8 cellular contexts compared by ENCODE assay signal in genomic region chr9:114349713-114350480, GRCh38. TPM values are rescaled to one million over a fixed set of nuclear protein-coding genes. Genes with fewer than 3 reads are reported as not detected.
DNase-seq lines count a peak whose midpoint lies in the region; ATAC-seq and TF ChIP-seq lines count a peak whose summit lies in the region.

No MANE protein-coding gene starts in this region.

- H3K56ac ChIP-seq in IMR-90 (ENCODE audit: extremely low read depth, insufficient read depth, low read length), result no peak overlapping the region; the same call in 1 of the 2 replicates

- H2BK120ac ChIP-seq in IMR-90 (ENCODE audit: low read depth, low read length), result peak overlapping the region; percentile 91

- peak overlapping the region; percentile 87 to 91 (median 88) for H3K27ac Mint-ChIP-seq in CD4-positive, CD25-positive, alpha-beta regulatory T cell
- peak overlapping the region; percentile 91 for H3K27ac Mint-ChIP-seq in central memory CD8-positive, alpha-beta T cell (ENCODE audit: low read depth)

- no peak overlapping the region for H4K5ac ChIP-seq in IMR-90 (ENCODE audit: low read depth, low read length)

- CTCF ChIA-PET in IMR-90 (lab: Yijun Ruan, JAX), result no interaction called here

- H4K91ac ChIP-seq in IMR-90 (ENCODE audit: insufficient read depth, low read depth, low read length), result peak overlapping the region; percentile 88

- H3K27me3 Mint-ChIP-seq in CD4-positive, CD25-positive, alpha-beta regulatory T cell, result no peaks in the 10 kb centered on the region
- H3K27me3 Mint-ChIP-seq in central memory CD8-positive, alpha-beta T cell, result no peaks in the 10 kb centered on the region

- WGBS in IMR-90 (ENCODE audit: extremely low coverage in 2 of 2, insufficient read length in 1 of 2), 2 experiments, result 94% methylated on average over 3 of the region's 10 CpGs; no CpG with 5 or more reads in 1 of the 2 experiments

- no peaks in the 10 kb centered on the region for H3K9me3 ChIP-seq in CD4-positive, CD25-positive, alpha-beta regulatory T cell (ENCODE audit: control insufficient read depth in 2 of 2, low read length in 2 of 2)
- no peaks in the 10 kb centered on the region for H3K9me3 ChIP-seq in IMR-90 (ENCODE audit: control insufficient read depth, insufficient read depth, low read length)
- no peaks in the 10 kb centered on the region for H3K9me3 ChIP-seq in osteoblast (ENCODE audit: low read depth, low read length)

- H3K4me2 ChIP-seq in IMR-90 (ENCODE audit: low read depth, low read length) (no peak overlapping the region), osteoblast (ENCODE audit: insufficient read depth, low read length) (no peak overlapping the region)

- peaks cover 18% of the 10 kb centered on the region for H3K9me1 ChIP-seq in IMR-90 (ENCODE audit: insufficient read depth, low read length)

- H3K23ac ChIP-seq in IMR-90 (ENCODE audit: low read depth, low read length), result peak overlapping the region; percentile 77

- H3K36me3 ChIP-seq in CD4-positive, CD25-positive, alpha-beta regulatory T cell (ENCODE audit: control insufficient read depth, insufficient read depth, low read length), result peaks cover 90% of the 10 kb centered on the region
- peaks cover 47% of the 10 kb centered on the region for H3K36me3 ChIP-seq in IMR-90 (ENCODE audit: control insufficient read depth, insufficient read depth, low read length)
- peaks cover 46% of the 10 kb centered on the region for H3K36me3 ChIP-seq in osteoblast (ENCODE audit: insufficient read depth, low read length)

- H2BK15ac ChIP-seq in IMR-90 (ENCODE audit: low read depth, low read length), result peak overlapping the region; percentile 68; the same call in 2 of the 3 replicates

- H3K9ac ChIP-seq in IMR-90 (ENCODE audit: low read depth, low read length), result no peak overlapping the region

- peaks cover 41% of the 10 kb centered on the region for H3K36me3 Mint-ChIP-seq in CD4-positive, CD25-positive, alpha-beta regulatory T cell
- peaks cover 91% of the 10 kb centered on the region for H3K36me3 Mint-ChIP-seq in central memory CD8-positive, alpha-beta T cell (ENCODE audit: insufficient read depth)

- peak overlapping the region; percentile 39 for H2BK5ac ChIP-seq in IMR-90 (ENCODE audit: low read depth, low read length, poor library complexity, severe bottlenecking)

- peak overlapping the region; percentile 94 for H2BK20ac ChIP-seq in IMR-90 (ENCODE audit: low read depth, low read length)

- dilution Hi-C loops in IMR-90 (cut with HindIII; ENCODE audit: low sequenced_read_pairs, unreplicated experiment), result no loop called here

- TF ChIP-seq RAD21 in IMR-90 (IDR thresholded peaks at IDR 0.05; ENCODE audit: low read length), result no peak

- in situ Hi-C loops in IMR-90 (cut with MboI; ENCODE audit: low sequenced_read_pairs), result no loop called here

- H3K27ac ChIP-seq in CD4-positive, CD25-positive, alpha-beta regulatory T cell (ENCODE audit: insufficient read depth, low read length, poor library complexity, severe bottlenecking), result peak overlapping the region; percentile 67
- peak overlapping the region; percentile 45; the same call in 1 of the 2 replicates for H3K27ac ChIP-seq in IMR-90 (ENCODE audit: insufficient read depth, low read length)
- H3K27ac ChIP-seq in osteoblast (ENCODE audit: low read depth, low read length), result peak overlapping the region; percentile 33

- peak overlapping the region; percentile 80 for H3K14ac ChIP-seq in IMR-90 (replicated peaks; ENCODE audit: low read depth, low read length)

- no peak for TF ChIP-seq POLR2A in IMR-90 (IDR thresholded peaks at IDR 0.05; ENCODE audit: low read depth, low read length)

- no TSS peak for BruUV-seq in IMR-90 (replicated peaks; lab: Mats Ljungman, UMichigan)

- ATAC-seq in CD4-positive, CD25-positive, alpha-beta regulatory T cell (ENCODE audit: low read depth in 2 of 2), result no peak
- ATAC-seq in IMR-90 (ENCODE audit: low read depth), result no peak
- ATAC-seq in central memory CD8-positive, alpha-beta T cell (replicated peaks; ENCODE audit: extremely low read depth, poor library complexity, severe bottlenecking), result no peak
- ATAC-seq in HG03039 (IDR thresholded peaks at IDR 0.05; ENCODE audit: unreplicated experiment), result no peak
- ATAC-seq in GM21381 (IDR thresholded peaks at IDR 0.05; ENCODE audit: unreplicated experiment), result no peak
- no peak for ATAC-seq in HG02852 (IDR thresholded peaks at IDR 0.05; ENCODE audit: unreplicated experiment)

- H4K8ac ChIP-seq in IMR-90 (ENCODE audit: low read depth in 2 of 2, low read length in 2 of 2), result peak overlapping the region; percentile 21 to 74; a peak in 3 of 4 replicates

- peak overlapping the region; percentile 93 for H2AK5ac ChIP-seq in IMR-90 (ENCODE audit: low read depth, low read length)

- no peak overlapping the region for H3K4me3 ChIP-seq in CD4-positive, CD25-positive, alpha-beta regulatory T cell (ENCODE audit: low read depth, low read length)
- no peak overlapping the region for H3K4me3 ChIP-seq in IMR-90 (ENCODE audit: insufficient read depth, low read depth, low read length)
- H3K4me3 ChIP-seq in osteoblast (ENCODE audit: insufficient read depth, low read length), result no peak overlapping the region

- POLR2A ChIA-PET in IMR-90 (lab: Charles Lee; ENCODE audit: unreplicated experiment), result interaction anchor here (0.6 kb wide), 1 partner anchor 238 kb away, joined by 4 read pairs; the partner anchor contains the start of gene ATP6V1G1

- peak overlapping the region in 2 of 4 donors; percentile 3 to 60 for H3K4me3 Mint-ChIP-seq in CD4-positive, CD25-positive, alpha-beta regulatory T cell
- H3K4me3 Mint-ChIP-seq in central memory CD8-positive, alpha-beta T cell, result peak overlapping the region; percentile 21

- peaks cover 39% of the 10 kb centered on the region for H3K4me1 ChIP-seq in CD4-positive, CD25-positive, alpha-beta regulatory T cell (ENCODE audit: control insufficient read depth, insufficient read depth, low read length, poor library complexity, severe bottlenecking)
- H3K4me1 ChIP-seq in IMR-90 (ENCODE audit: control insufficient read depth, insufficient read depth, low read length), result peaks cover 13% of the 10 kb centered on the region
- H3K4me1 ChIP-seq in osteoblast (ENCODE audit: insufficient read depth, low read length), result peaks cover 24% of the 10 kb centered on the region

- H2AFZ ChIP-seq in IMR-90 (replicated peaks; ENCODE audit: low read length, poor library complexity) (peak overlapping the region; percentile 8), osteoblast (ENCODE audit: low read length) (no peak overlapping the region)

- H3K79me2 ChIP-seq in osteoblast (ENCODE audit: insufficient read depth, low read length), result no peaks in the 10 kb centered on the region

- no peak overlapping the region for H3K18ac ChIP-seq in IMR-90 (ENCODE audit: low read depth, low read length)

- H2AK9ac ChIP-seq in IMR-90 (replicated peaks; ENCODE audit: low read depth, low read length, poor library complexity), result peak overlapping the region; percentile 88

- H3K79me1 ChIP-seq in IMR-90 (ENCODE audit: low read depth in 1 of 2, low read length in 2 of 2), result peaks cover 0 to 12% of the 10 kb centered on the region in 2 experiments; a peak in 1 of 4 replicates

- H4K20me1 ChIP-seq in IMR-90 (ENCODE audit: insufficient read depth, low read length) (peaks cover 7% of the 10 kb centered on the region; the same call in 1 of the 2 replicates), osteoblast (ENCODE audit: insufficient read depth, low read length) (no peaks in the 10 kb centered on the region)

- peak overlapping the region; percentile 84 for H3K4ac ChIP-seq in IMR-90 (ENCODE audit: low read depth, low read length)

- H3K4me1 Mint-ChIP-seq in CD4-positive, CD25-positive, alpha-beta regulatory T cell, result peaks cover 11 to 56% (median 28%) of the 10 kb centered on the region in 4 donors
- H3K4me1 Mint-ChIP-seq in central memory CD8-positive, alpha-beta T cell, result peaks cover 34% of the 10 kb centered on the region

- TF ChIP-seq CTCF in IMR-90 (conservative IDR thresholded peaks at IDR 0.05; ENCODE audit: low read depth, low read length) (no peak), osteoblast (IDR thresholded peaks at IDR 0.05; ENCODE audit: extremely low read depth, low read depth, low read length) (no peak)

- H3K27me3 ChIP-seq in CD4-positive, CD25-positive, alpha-beta regulatory T cell (ENCODE audit: control insufficient read depth, insufficient read depth, low read length), result no peaks in the 10 kb centered on the region
- no peaks in the 10 kb centered on the region for H3K27me3 ChIP-seq in IMR-90 (ENCODE audit: control insufficient read depth, insufficient read depth, low read length)
- no peaks in the 10 kb centered on the region for H3K27me3 ChIP-seq in osteoblast (ENCODE audit: insufficient read depth, low read length)

- no peak for DNase-seq in CD4-positive, CD25-positive, alpha-beta regulatory T cell
- DNase-seq in IMR-90 (no peak), osteoblast (ENCODE audit: insufficient read length, low spot score, missing footprints) (peak; percentile 23), NCI-H524 treated with DMSO at 0.1 percent for 48 hours (lab: John Stamatoyannopoulos, UW) (no peak)
- DNase-seq in central memory CD8-positive, alpha-beta T cell (ENCODE audit: low spot score in 2 of 2), result no peak

- intact Hi-C loops in IMR-90 (cut with micrococcal nuclease), result no loop called here

- H3K9me3 Mint-ChIP-seq in CD4-positive, CD25-positive, alpha-beta regulatory T cell, result no peaks in the 10 kb centered on the region
- H3K9me3 Mint-ChIP-seq in central memory CD8-positive, alpha-beta T cell, result no peaks in the 10 kb centered on the region

TF ChIP-seq in IMR-90, 13 proteins besides CTCF, POLR2A, EP300 and RAD21 (continues in another document):
- TF ChIP-seq MAFK (IDR thresholded peaks at IDR 0.05; ENCODE audit: low read depth, low read length), result no peak

RNA-seq across cellular contexts. Expression of gene ORM2, which starts 20.2 kb away (rescaled TPM):
- not detected for total RNA-seq in CD4-positive, CD25-positive, alpha-beta regulatory T cell
- not detected for polyA plus RNA-seq in CD4-positive, CD25-positive, alpha-beta regulatory T cell
- total RNA-seq in IMR-90 (2012; rRNA removed) (not detected in 2 replicates), osteoblast (not detected in 2 replicates)
- polyA plus RNA-seq in IMR-90 (2012; rRNA removed), result not detected in 2 replicates
- not detected in 2 replicates for polyA plus RNA-seq in IMR-90 (2012; cell fraction: cytosol; rRNA removed)
- not detected in 2 replicates for polyA plus RNA-seq in IMR-90 (2012; cell fraction: nucleus; rRNA removed; ENCODE audit: low replicate concordance)

RNA-seq across cellular contexts. Expression of gene ORM1, which starts 27.0 kb away (rescaled TPM):
- not detected for total RNA-seq in CD4-positive, CD25-positive, alpha-beta regulatory T cell
- not detected for polyA plus RNA-seq in CD4-positive, CD25-positive, alpha-beta regulatory T cell
- total RNA-seq in IMR-90 (2012; rRNA removed) (0.18 TPM in 1 of 2 replicates, not detected in the other), osteoblast (not detected in 2 replicates)
- 0.30 TPM in 1 of 2 replicates, not detected in the other for polyA plus RNA-seq in IMR-90 (2012; rRNA removed)
- polyA plus RNA-seq in IMR-90 (2012; cell fraction: cytosol; rRNA removed), result 0.11 and 0.26 TPM in 2 replicates
- polyA plus RNA-seq in IMR-90 (2012; cell fraction: nucleus; rRNA removed; ENCODE audit: low replicate concordance), result 0.11 TPM in 1 of 2 replicates, not detected in the other

RNA-seq across cellular contexts. Expression of gene AKNA, which starts 37.9 kb away (rescaled TPM):
- 381 TPM for total RNA-seq in CD4-positive, CD25-positive, alpha-beta regulatory T cell
- 10 to 100 TPM; 11.9 to 16.6 (median 14.5) TPM for polyA plus RNA-seq in CD4-positive, CD25-positive, alpha-beta regulatory T cell
- total RNA-seq in IMR-90 (2012; rRNA removed) (2.7 and 2.8 TPM in 2 replicates), osteoblast (24.8 and 27.9 TPM in 2 replicates)
- polyA plus RNA-seq in IMR-90 (2012; rRNA removed), result 7.2 and 7.3 TPM in 2 replicates
- 1.3 and 5.9 TPM in 2 replicates for polyA plus RNA-seq in IMR-90 (2012; cell fraction: cytosol; rRNA removed)
- 23.5 and 29.0 TPM in 2 replicates for polyA plus RNA-seq in IMR-90 (2012; cell fraction: nucleus; rRNA removed; ENCODE audit: low replicate concordance)

Comparison
In these comparisons a context has a peak if more than half of its experiments do, and no peak if none do; other contexts are left out.
1. RNA of gene AKNA, which starts 37.9 kb away (total RNA-seq): 381 TPM in CD4-positive, CD25-positive, alpha-beta regulatory T cell (single experiment); 24.8 to 27.9 TPM in osteoblast and 2.7 to 2.8 TPM in IMR-90; every median in the first group is over 10 times any median in the second.
2. Peak in every context shown above with its lines, with median percentiles within 50 percentile points of each other: H3K27ac ChIP-seq.